Comparison of ENCODE assay signal across 10 cellular contexts in genomic region chr6:130260614-130261241, GRCh38. TPM values are rescaled to one million over a fixed set of nuclear protein-coding genes. Genes with fewer than 3 reads are reported as not detected.
DNase-seq lines count a peak whose midpoint lies in the region; ATAC-seq, FAIRE-seq and TF ChIP-seq lines count a peak whose summit lies in the region.
"Not testable (repeated sequence)": the region's sequence is repeated elsewhere in the genome, so short reads cannot be mapped to it uniquely, and the experiment has no call there.
"Had no signal": no experiment of that assay in that cellular context is flagged by ENCODE, and none has a peak within 500 bp of the region (broad histone marks: within the 10 kb centered on the region; RNA-seq: fewer than 3 reads in every experiment).

No MANE protein-coding gene starts in this region.

- POLR2A ChIA-PET in activated CD4-positive, alpha-beta memory T cell treated with anti-CD3 and anti-CD28 coated beads, Interleukin-2, amount 10 ng/mL, durations not matched to agents 7 days and 5 days (lab: Charles Lee): interaction anchor here (0.9 to 1.7 kb wide), 2 partner anchors 37 kb away, joined by 5 to 6 read pairs; partner anchors contain the start of gene SAMD3

- CTCF ChIA-PET in activated CD4-positive, alpha-beta memory T cell treated with anti-CD3 and anti-CD28 coated beads, Interleukin-2, amount 10 ng/mL, durations not matched to agents 7 days and 5 days (lab: Charles Lee): not testable (repeated sequence)

- peaks cover 28% of the 10 kb centered on the region for H3K4me1 ChIP-seq in KMS-11 (ENCODE audit: low read depth, poor library complexity, severe bottlenecking)

- H3K4me2 ChIP-seq in KMS-11: peak overlapping the region; percentile 79

- peak; percentile 44 for DNase-seq in activated CD4-positive, alpha-beta memory T cell treated with anti-CD3 and anti-CD28 coated beads, Interleukin-2, amount 10 ng/mL, durations not matched to agents 7 days and 5 days
- not testable (repeated sequence) for DNase-seq in bronchial epithelial cell (ENCODE audit: low read depth); stimulated activated naive B cell treated with anti-CD40 and anti-IgM and Interleukin-4, amounts not matched to agents 10 μg/mL and 1 μg/mL and 100 μg/mL, for 72 hours

- H2AFZ ChIP-seq in KMS-11 (ENCODE audit: low read depth): peak overlapping the region; percentile 83

- FAIRE-seq in bronchial epithelial cell (lab: Jason Lieb, UNC): peak; percentile 68

- peak overlapping the region; percentile 89 for H3K27ac Mint-ChIP-seq in activated CD4-positive, alpha-beta memory T cell treated with anti-CD3 and anti-CD28 coated beads, Interleukin-2, amount 10 ng/mL, durations not matched to agents 7 days and 5 days
- peak overlapping the region; percentile 96 for H3K27ac Mint-ChIP-seq in stimulated activated naive B cell treated with anti-CD40 and anti-IgM and Interleukin-4, amounts not matched to agents 10 μg/mL and 1 μg/mL and 100 μg/mL, for 72 hours

- peak overlapping the region; percentile 78 for H3K4me3 Mint-ChIP-seq in activated CD4-positive, alpha-beta memory T cell treated with anti-CD3 and anti-CD28 coated beads, Interleukin-2, amount 10 ng/mL, durations not matched to agents 7 days and 5 days
- H3K4me3 Mint-ChIP-seq in stimulated activated naive B cell treated with anti-CD40 and anti-IgM and Interleukin-4, amounts not matched to agents 10 μg/mL and 1 μg/mL and 100 μg/mL, for 72 hours: peak overlapping the region; percentile 85 to 91

- not testable (repeated sequence) for H4K20me1 ChIP-seq in KMS-11 (ENCODE audit: insufficient read depth)

- not testable (repeated sequence) for H3K27me3 Mint-ChIP-seq in activated CD4-positive, alpha-beta memory T cell treated with anti-CD3 and anti-CD28 coated beads, Interleukin-2, amount 10 ng/mL, durations not matched to agents 7 days and 5 days; stimulated activated naive B cell treated with anti-CD40 and anti-IgM and Interleukin-4, amounts not matched to agents 10 μg/mL and 1 μg/mL and 100 μg/mL, for 72 hours

- H3K79me2 ChIP-seq in KMS-11 (ENCODE audit: insufficient read depth, low read depth): not testable (repeated sequence)

- peaks cover 39% of the 10 kb centered on the region for H3K36me3 Mint-ChIP-seq in activated CD4-positive, alpha-beta memory T cell treated with anti-CD3 and anti-CD28 coated beads, Interleukin-2, amount 10 ng/mL, durations not matched to agents 7 days and 5 days (ENCODE audit: low read depth)
- H3K36me3 Mint-ChIP-seq in stimulated activated naive B cell treated with anti-CD40 and anti-IgM and Interleukin-4, amounts not matched to agents 10 μg/mL and 1 μg/mL and 100 μg/mL, for 72 hours: peaks cover 17 to 30% of the 10 kb centered on the region in 2 donors

- H3K27me3 ChIP-seq in KMS-11 (ENCODE audit: insufficient read depth, low read depth); bronchial epithelial cell (ENCODE audit: control insufficient read depth, insufficient read depth, low read length): not testable (repeated sequence)

- H3K4me3 ChIP-seq in KMS-11 (IDR thresholded peaks at IDR 0.05; ENCODE audit: insufficient read depth, low read depth, low read length); bronchial epithelial cell (ENCODE audit: low read depth, low read length): not testable (repeated sequence)

- peak overlapping the region; percentile 85 for H3K9ac ChIP-seq in KMS-11

- ATAC-seq in GM19351 (IDR thresholded peaks at IDR 0.05; ENCODE audit: unreplicated experiment): peak; percentile 38
- ATAC-seq in GM21786 (IDR thresholded peaks at IDR 0.05; ENCODE audit: unreplicated experiment): peak; percentile 28
- ATAC-seq in HG03064 (IDR thresholded peaks at IDR 0.05; ENCODE audit: low read depth, unreplicated experiment): peak; percentile 28
- ATAC-seq in stimulated activated naive B cell treated with anti-CD40 and anti-IgM and Interleukin-4, amounts not matched to agents 10 μg/mL and 1 μg/mL and 100 μg/mL, for 72 hours (replicated peaks): peak; percentile 47 to 54

- H3K9me3 Mint-ChIP-seq in activated CD4-positive, alpha-beta memory T cell treated with anti-CD3 and anti-CD28 coated beads, Interleukin-2, amount 10 ng/mL, durations not matched to agents 7 days and 5 days; stimulated activated naive B cell treated with anti-CD40 and anti-IgM and Interleukin-4, amounts not matched to agents 10 μg/mL and 1 μg/mL and 100 μg/mL, for 72 hours: not testable (repeated sequence)

- peak overlapping the region; percentile 92 for H3K27ac ChIP-seq in KMS-11

- H3K36me3 ChIP-seq in KMS-11 (ENCODE audit: insufficient read depth); bronchial epithelial cell (ENCODE audit: control insufficient read depth, insufficient read depth, low read length): not testable (repeated sequence)

- H3K4me1 Mint-ChIP-seq in activated CD4-positive, alpha-beta memory T cell treated with anti-CD3 and anti-CD28 coated beads, Interleukin-2, amount 10 ng/mL, durations not matched to agents 7 days and 5 days: peaks cover 43% of the 10 kb centered on the region
- peaks cover 27 to 41% of the 10 kb centered on the region in 2 donors for H3K4me1 Mint-ChIP-seq in stimulated activated naive B cell treated with anti-CD40 and anti-IgM and Interleukin-4, amounts not matched to agents 10 μg/mL and 1 μg/mL and 100 μg/mL, for 72 hours

- TF ChIP-seq CTCF in GM12872 (IDR thresholded peaks at IDR 0.05; ENCODE audit: insufficient read depth, low read depth, low read length): peak; percentile 3; the same call in 1 of the 3 replicates
- not testable (repeated sequence) for TF ChIP-seq CTCF in KMS-11 (conservative IDR thresholded peaks at IDR 0.05; ENCODE audit: low read depth, low read length); bronchial epithelial cell (IDR thresholded peaks at IDR 0.05; ENCODE audit: insufficient read depth, low read length, severe bottlenecking)

RNA-seq across cellular contexts. Expression of gene SAMD3, which starts 38.0 kb away (rescaled TPM):
- total RNA-seq in activated CD4-positive, alpha-beta memory T cell treated with anti-CD3 and anti-CD28 coated beads, Interleukin-2, amount 10 ng/mL, durations not matched to agents 7 days and 5 days: 10 to 100 TPM; 70.5 to 79.7 TPM
- total RNA-seq in bronchial epithelial cell: not detected in 2 replicates
- total RNA-seq: gastrocnemius medialis, lung microvascular endothelial cell had no signal

Comparison
In these comparisons a context has a peak if more than half of its experiments do, and no peak if none do; other contexts are left out.
1. RNA of gene SAMD3, which starts 38.0 kb away (total RNA-seq): 70.5 to 79.7 TPM in activated CD4-positive, alpha-beta memory T cell treated with anti-CD3 and anti-CD28 coated beads, Interleukin-2, amount 10 ng/mL, durations not matched to agents 7 days and 5 days; not detected in bronchial epithelial cell; every median in the first group is over 10 times any median in the second.
2. Peak in every context shown above with its lines, with median percentiles within 50 percentile points of each other: ATAC-seq.